ENCODE assay signal across 8 cellular contexts in genomic region chr1:40315239-40315794, GRCh38. TPM values are rescaled to one million over a fixed set of nuclear protein-coding genes. Genes with fewer than 3 reads are reported as not detected.
DNase-seq lines count a peak whose midpoint lies in the region; ATAC-seq and TF ChIP-seq lines count a peak whose summit lies in the region.

No MANE protein-coding gene starts in this region.

- peaks cover 10 to 21% (median 15%) of the 10 kb centered on the region in 4 donors for H3K4me1 ChIP-seq in liver (ENCODE audit: control insufficient read depth in 4 of 4, insufficient read depth in 4 of 4, low read length in 3 of 4)

- H3K4me3 ChIP-seq in liver (ENCODE audit: low read depth in 1 of 3, low read length in 3 of 3) = peak overlapping the region in 2 of 3 donors; percentile 34 to 49

- peak; percentile 58 for ATAC-seq in HG02938 (IDR thresholded peaks at IDR 0.05; ENCODE audit: unreplicated experiment)

- peak overlapping the region in 1 of 2 donors; percentile 9 for H3K9ac ChIP-seq in liver (ENCODE audit: low read depth in 1 of 2, low read length in 2 of 2)

- H3K9me3 ChIP-seq in liver (ENCODE audit: control insufficient read depth in 4 of 4, low read length in 3 of 4) = no peaks in the 10 kb centered on the region

- DNase-seq in GM03348 (ENCODE audit: low spot score) = peak; percentile 92
- peak; percentile 55 for DNase-seq in NCI-H460 (ENCODE audit: extremely low read depth, low read depth)
- peak; percentile 85 to 89 for DNase-seq in activated CD4-positive, alpha-beta T cell treated with anti-CD3 and anti-CD28 coated beads, Interleukin-2, amount 50 U/mL, for 48 hours
- peak; percentile 59 to 83 for DNase-seq in dermis microvascular lymphatic vessel endothelial cell (ENCODE audit: low read depth in 2 of 2)
- DNase-seq in stimulated activated CD4-positive, alpha-beta T cell treated with anti-CD3 and anti-CD28 coated beads, Interleukin-2, amount 100 ng/mL, for 24 hours = peak; percentile 86
- DNase-seq in DMS114 treated with DMSO at 0.1 percent for 48 hours (lab: John Stamatoyannopoulos, UW; ENCODE audit: unreplicated experiment) = no peak

- TF ChIP-seq CTCF in liver (IDR thresholded peaks at IDR 0.05; ENCODE audit: low read depth, low read length, missing input control) = peak; percentile 88

- H3K36me3 ChIP-seq in liver (ENCODE audit: control insufficient read depth in 4 of 4, insufficient read depth in 3 of 4, low read depth in 1 of 4, low read length in 3 of 4) = no peaks in the 10 kb centered on the region

- TF ChIP-seq RAD21 in liver (IDR thresholded peaks at IDR 0.05) = peak; percentile 73 to 87

- WGBS in liver = 6% methylated on average over 42 of the region's 42 CpGs

- no peak overlapping the region for H3K27ac ChIP-seq in liver (ENCODE audit: low read depth in 1 of 2, low read length in 2 of 2)

- H3K27me3 ChIP-seq in liver (ENCODE audit: control insufficient read depth in 4 of 4, insufficient read depth in 4 of 4, low read length in 3 of 4) = peaks cover 0 to 6% (median 3%) of the 10 kb centered on the region in 4 donors

TF ChIP-seq in liver, 16 proteins besides CTCF, POLR2A, EP300 and RAD21:
- TF ChIP-seq ZBTB33 (IDR thresholded peaks at IDR 0.05) = no peak
- TF ChIP-seq REST (IDR thresholded peaks at IDR 0.05) = no peak
- TF ChIP-seq GABPA (IDR thresholded peaks at IDR 0.05 in 1 of 2, conservative IDR thresholded peaks at IDR 0.05 in 1 of 2) = no peak
- no peak for TF ChIP-seq MAX (IDR thresholded peaks at IDR 0.05)
- TF ChIP-seq TAF1 (conservative IDR thresholded peaks at IDR 0.05) = no peak
- no peak for TF ChIP-seq HNF4A (conservative IDR thresholded peaks at IDR 0.05)
- TF ChIP-seq RXRA (IDR thresholded peaks at IDR 0.05) = peak in 1 of 2 donors; percentile 25
- no peak for TF ChIP-seq NR2F2 (IDR thresholded peaks at IDR 0.05)
- TF ChIP-seq YY1 (IDR thresholded peaks at IDR 0.05) = no peak
- TF ChIP-seq SP1 (IDR thresholded peaks at IDR 0.05) = peak; percentile 8
- no peak for TF ChIP-seq JUND (IDR thresholded peaks at IDR 0.05)
- TF ChIP-seq FOXA1 (IDR thresholded peaks at IDR 0.05) = no peak
- TF ChIP-seq, protein P1, sequence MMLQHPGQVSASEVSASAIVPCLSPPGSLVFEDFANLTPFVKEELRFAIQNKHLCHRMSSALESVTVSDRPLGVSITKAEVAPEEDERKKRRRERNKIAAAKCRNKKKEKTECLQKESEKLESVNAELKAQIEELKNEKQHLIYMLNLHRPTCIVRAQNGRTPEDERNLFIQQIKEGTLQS (IDR thresholded peaks at IDR 0.05) = no peak
- no peak for TF ChIP-seq FOXA2 (IDR thresholded peaks at IDR 0.05)
- no peak for TF ChIP-seq EGR1 (IDR thresholded peaks at IDR 0.05; ENCODE audit: low read depth in 2 of 2)

RNA-seq across cellular contexts. Expression of gene COL9A2, which starts 1.8 kb away (rescaled TPM):
- 0.50 and 0.61 TPM in 2 replicates for total RNA-seq in NCI-H460 (2014; rRNA removed; shearing (Covaris generic))
- polyA plus RNA-seq in NCI-H460 (2014; cell fraction: nucleus; rRNA removed) = 7.3 and 12.9 TPM in 2 replicates
- 0.39 and 0.51 TPM in 2 replicates for total RNA-seq in dermis microvascular lymphatic vessel endothelial cell
- total RNA-seq in liver = under 1 TPM; 0.19 to 0.75 TPM
- under 1 TPM; 0.22 to 0.46 TPM for polyA plus RNA-seq in liver

RNA-seq across cellular contexts. Expression of gene ZMPSTE24, which starts 57.3 kb away (rescaled TPM):
- total RNA-seq in NCI-H460 (2014; rRNA removed; shearing (Covaris generic)) = 91.7 and 92.2 TPM in 2 replicates
- polyA plus RNA-seq in NCI-H460 (2014; cell fraction: nucleus; rRNA removed) = 54.9 and 66.1 TPM in 2 replicates
- total RNA-seq in dermis microvascular lymphatic vessel endothelial cell (48.7 and 51.9 TPM in 2 replicates), liver (10 to 100 TPM; 24.4 to 40.1 TPM)
- 10 to 100 TPM; 17.3 to 20.8 TPM for polyA plus RNA-seq in liver

RNA-seq across cellular contexts. Expression of gene SMAP2, which starts 58.2 kb away (rescaled TPM):
- total RNA-seq in NCI-H460 (2014; rRNA removed; shearing (Covaris generic)) = 9.5 and 11.6 TPM in 2 replicates
- 7.0 and 8.8 TPM in 2 replicates for polyA plus RNA-seq in NCI-H460 (2014; cell fraction: nucleus; rRNA removed)
- total RNA-seq in dermis microvascular lymphatic vessel endothelial cell (3.7 and 4.2 TPM in 2 replicates), liver (10 to 100 TPM; 20.0 to 36.8 TPM)
- polyA plus RNA-seq in liver = 10 to 100 TPM; 25.5 to 34.1 TPM
